8 cellular contexts compared by ENCODE assay signal in genomic region chr19:2819540-2820111, GRCh38. TPM values are rescaled to one million over a fixed set of nuclear protein-coding genes. Genes with fewer than 3 reads are reported as not detected.
DNase-seq lines count a peak whose midpoint lies in the region; ATAC-seq and TF ChIP-seq lines count a peak whose summit lies in the region.

TSS of gene ZNF554 (plus strand) at chr19:2819868. CDS start at chr19:2820072, 204 bp downstream.

- H3K27me3 ChIP-seq in CD8-positive, alpha-beta T cell (ENCODE audit: insufficient read depth, low read length) = no peaks in the 10 kb centered on the region
- H3K27me3 ChIP-seq in ectodermal cell (ENCODE audit: control insufficient read depth, insufficient read depth, low read length, poor library complexity, severe bottlenecking) (no peaks in the 10 kb centered on the region), lower lobe of right lung (ENCODE audit: low read depth) (no peaks in the 10 kb centered on the region)

- H3K9me3 Mint-ChIP-seq in CD8-positive, alpha-beta T cell = no peaks in the 10 kb centered on the region
- H3K9me3 Mint-ChIP-seq in activated CD4-positive, alpha-beta memory T cell treated with anti-CD3 and anti-CD28 coated beads, Interleukin-2, amount 10 ng/mL, durations not matched to agents 7 days and 5 days = peaks cover 1% of the 10 kb centered on the region

- peak within 1 kb of the TSS; percentile 33 for H3K27ac ChIP-seq in CD8-positive, alpha-beta T cell (ENCODE audit: low read depth, low read length)
- H3K27ac ChIP-seq in ectodermal cell (ENCODE audit: insufficient read depth, low read depth, low read length, poor library complexity, severe bottlenecking) = no peak within 1 kb of the TSS
- peak within 1 kb of the TSS; percentile 76 for H3K27ac ChIP-seq in lower lobe of right lung

- intact Hi-C loops in CD8-positive, alpha-beta T cell (cut with DNase I, micrococcal nuclease) = loop anchor here (1.0 kb wide), 4 partner anchors 22 to 53 kb away; partner anchors contain the start of genes ZNF555 (in 2 of the 2) and THOP1 (in 1 of the 2)
- intact Hi-C loops in lower lobe of right lung (cut with DNase I) = no loop called here

- peaks cover 10% of the 10 kb centered on the region for H3K4me1 Mint-ChIP-seq in CD8-positive, alpha-beta T cell (ENCODE audit: low read depth)
- H3K4me1 Mint-ChIP-seq in activated CD4-positive, alpha-beta memory T cell treated with anti-CD3 and anti-CD28 coated beads, Interleukin-2, amount 10 ng/mL, durations not matched to agents 7 days and 5 days = peaks cover 3% of the 10 kb centered on the region

- no peaks in the 10 kb centered on the region for H3K36me3 ChIP-seq in CD8-positive, alpha-beta T cell (ENCODE audit: insufficient read depth, low read length)
- H3K36me3 ChIP-seq in ectodermal cell (ENCODE audit: control insufficient read depth, insufficient read depth, low read length) (no peaks in the 10 kb centered on the region), lower lobe of right lung (no peaks in the 10 kb centered on the region)

- H3K4me3 ChIP-seq in CD8-positive, alpha-beta T cell (ENCODE audit: low read depth, low read length) = peak within 1 kb of the TSS; percentile 72
- peak within 1 kb of the TSS; percentile 82 for H3K4me3 ChIP-seq in ectodermal cell (ENCODE audit: insufficient read depth, low read depth, low read length)
- peak within 1 kb of the TSS; percentile 91 for H3K4me3 ChIP-seq in lower lobe of right lung

- POLR2A ChIA-PET in CD8-positive, alpha-beta T cell (lab: Charles Lee) = interaction anchor here (1.2 to 1.3 kb wide), 2 partner anchors 22 to 49 kb away, joined by 3 to 4 read pairs; partner anchors contain the start of gene ZNF555
- POLR2A ChIA-PET in activated CD4-positive, alpha-beta memory T cell treated with anti-CD3 and anti-CD28 coated beads, Interleukin-2, amount 10 ng/mL, durations not matched to agents 7 days and 5 days (lab: Charles Lee) = interaction anchor here (1.5 kb wide), 1 partner anchor 36 kb away, joined by 3 read pairs; the partner anchor contains the start of gene SGTA

- peak; percentile 97 for TF ChIP-seq CTCF in CD8-positive, alpha-beta T cell (IDR thresholded peaks at IDR 0.05)
- TF ChIP-seq CTCF in lower lobe of right lung (IDR thresholded peaks at IDR 0.05) = peak; percentile 98

- H3K4me1 ChIP-seq in CD8-positive, alpha-beta T cell (ENCODE audit: insufficient read depth, low read length) = peaks cover 8% of the 10 kb centered on the region
- no peaks in the 10 kb centered on the region for H3K4me1 ChIP-seq in ectodermal cell (ENCODE audit: control insufficient read depth, insufficient read depth, low read length)
- peaks cover 16% of the 10 kb centered on the region for H3K4me1 ChIP-seq in lower lobe of right lung

- CTCF ChIA-PET in CD8-positive, alpha-beta T cell (lab: Charles Lee) = interaction anchor here (0.6 to 1.8 kb wide), 12 partner anchors 9 to 207 kb away, joined by 3 to 8 read pairs (median 3); partner anchors contain the start of gene ZNF555
- CTCF ChIA-PET in activated CD4-positive, alpha-beta memory T cell treated with anti-CD3 and anti-CD28 coated beads, Interleukin-2, amount 10 ng/mL, durations not matched to agents 7 days and 5 days (lab: Charles Lee) = interaction anchor here (0.8 to 3.5 kb wide), 9 partner anchors 11 to 216 kb away, joined by 3 to 12 read pairs (median 3); partner anchors contain the start of genes THOP1, ZNF555 and ZNF57

- WGBS in ectodermal cell, 2 experiments = 1% methylated on average over 63 of the region's 64 CpGs

- H3K4me3 Mint-ChIP-seq in CD8-positive, alpha-beta T cell = peak within 1 kb of the TSS; percentile 86
- H3K4me3 Mint-ChIP-seq in activated CD4-positive, alpha-beta memory T cell treated with anti-CD3 and anti-CD28 coated beads, Interleukin-2, amount 10 ng/mL, durations not matched to agents 7 days and 5 days = peak within 1 kb of the TSS; percentile 76

- H3K36me3 Mint-ChIP-seq in CD8-positive, alpha-beta T cell = peaks cover 7% of the 10 kb centered on the region
- peaks cover 8% of the 10 kb centered on the region for H3K36me3 Mint-ChIP-seq in activated CD4-positive, alpha-beta memory T cell treated with anti-CD3 and anti-CD28 coated beads, Interleukin-2, amount 10 ng/mL, durations not matched to agents 7 days and 5 days (ENCODE audit: low read depth)

- peak; percentile 98 for ATAC-seq in CD8-positive, alpha-beta T cell
- ATAC-seq in GM19452 (IDR thresholded peaks at IDR 0.05; ENCODE audit: unreplicated experiment) = peak; percentile 90
- peak; percentile 98 to 99 for ATAC-seq in lower lobe of right lung

- no peaks in the 10 kb centered on the region for H3K27me3 Mint-ChIP-seq in CD8-positive, alpha-beta T cell (ENCODE audit: low read depth)
- H3K27me3 Mint-ChIP-seq in activated CD4-positive, alpha-beta memory T cell treated with anti-CD3 and anti-CD28 coated beads, Interleukin-2, amount 10 ng/mL, durations not matched to agents 7 days and 5 days = no peaks in the 10 kb centered on the region

- H3K27ac Mint-ChIP-seq in CD8-positive, alpha-beta T cell = peak within 1 kb of the TSS; percentile 52
- H3K27ac Mint-ChIP-seq in activated CD4-positive, alpha-beta memory T cell treated with anti-CD3 and anti-CD28 coated beads, Interleukin-2, amount 10 ng/mL, durations not matched to agents 7 days and 5 days = no peak within 1 kb of the TSS

- no peaks in the 10 kb centered on the region for H3K9me3 ChIP-seq in CD8-positive, alpha-beta T cell (ENCODE audit: low read length)
- H3K9me3 ChIP-seq in ectodermal cell (ENCODE audit: control insufficient read depth, low read length) (no peaks in the 10 kb centered on the region), lower lobe of right lung (no peaks in the 10 kb centered on the region)

- peak; percentile 97 to 100 (median 98) for DNase-seq in CD8-positive, alpha-beta T cell
- DNase-seq in HK-2 (ENCODE audit: unreplicated experiment) (peak; percentile 98), NCI-H82 (lab: John Stamatoyannopoulos, UW) (peak; percentile 97), lower lobe of right lung (peak; percentile 99)
- peak; percentile 97 for DNase-seq in activated CD4-positive, alpha-beta memory T cell treated with anti-CD3 and anti-CD28 coated beads, Interleukin-2, amount 10 ng/mL, durations not matched to agents 7 days and 5 days
- DNase-seq in stimulated activated CD4-positive, alpha-beta T cell treated with anti-CD3 and anti-CD28 coated beads, TNF-alpha, amount 100 ng/mL, for 1 hour (ENCODE audit: low read depth in 3 of 3, low spot score in 1 of 3) = peak; percentile 94 to 98 (median 97)

RNA-seq across cellular contexts. Expression of gene ZNF554, which starts in this region (rescaled TPM):
- 1 to 10 TPM; 2.6 to 2.7 TPM for total RNA-seq in CD8-positive, alpha-beta T cell
- total RNA-seq in activated CD4-positive, alpha-beta memory T cell treated with anti-CD3 and anti-CD28 coated beads, Interleukin-2, amount 10 ng/mL, durations not matched to agents 7 days and 5 days = 1 to 10 TPM; 2.3 to 3.0 TPM
- polyA plus RNA-seq in ectodermal cell (2013, experiment 1 of 4) = 6.9 TPM
- polyA plus RNA-seq in ectodermal cell (2013, experiment 2 of 4) = 8.2 TPM
- polyA plus RNA-seq in ectodermal cell (2013, experiment 3 of 4) = 5.2 TPM
- 6.4 TPM for polyA plus RNA-seq in ectodermal cell (2013, experiment 4 of 4)
- total RNA-seq in lower lobe of right lung = 4.2 TPM
